21 cellular contexts compared by ENCODE assay signal in genomic region chr3:5267253-5267652, GRCh38.
DNase-seq lines count a peak whose midpoint lies in the region; ATAC-seq, FAIRE-seq and TF ChIP-seq lines count a peak whose summit lies in the region.
"Had no signal": no experiment of that assay in that cellular context is flagged by ENCODE, and none has a peak within 500 bp of the region (broad histone marks: within the 10 kb centered on the region; RNA-seq: fewer than 3 reads in every experiment).

No MANE protein-coding gene starts in this region.

- CTCF ChIA-PET in A549 (lab: Yijun Ruan, JAX) (no interaction called here), H1 (lab: Charles Lee; ENCODE audit: partially characterized antibody) (no interaction called here)

- H3K27ac ChIP-seq in A549 (no peak overlapping the region), VCaP (peak overlapping the region; percentile 84; the same call in 1 of the 2 replicates), H1 (ENCODE audit: low read depth, low read length) (no peak overlapping the region)
- H3K27ac ChIP-seq: 22Rv1; BLaER1 treated with 17β-estradiol and CSF1 and Interleukin-3, amounts not matched to agents 10 nM and 100 nM; C4-2B had no signal

- H3K27me3 ChIP-seq in H1 (replicated peaks in 1 of 4; ENCODE audit: control insufficient read depth in 3 of 4, extremely low read depth in 1 of 4, insufficient read depth in 3 of 4, low read length in 3 of 4), result no peaks in the 10 kb centered on the region
- H3K27me3 ChIP-seq: BLaER1 treated with 17β-estradiol and CSF1 and Interleukin-3, amounts not matched to agents 10 nM and 100 nM had no signal

- no peak for ATAC-seq in A549
- ATAC-seq: CD8-positive, alpha-beta T cell had no signal

- H2BK20ac ChIP-seq in H1 (ENCODE audit: low read length), result no peak overlapping the region

- H3K4me1 ChIP-seq in A549, result no peaks in the 10 kb centered on the region
- H3K4me1 ChIP-seq in H1 (replicated peaks in 1 of 4; ENCODE audit: control insufficient read depth in 3 of 4, insufficient read depth in 4 of 4, low read length in 3 of 4), result no peaks in the 10 kb centered on the region

- no peak overlapping the region for H4K5ac ChIP-seq in H1 (ENCODE audit: insufficient read length, low read depth, low read length)

- H3K79me1 ChIP-seq in H1 (ENCODE audit: low read depth, low read length), result no peaks in the 10 kb centered on the region

- H3K9ac ChIP-seq in H1 (replicated peaks in 1 of 4; ENCODE audit: extremely low read depth in 1 of 4, low read depth in 3 of 4, low read length in 3 of 4), result no peak overlapping the region
- H3K9ac ChIP-seq: BLaER1 treated with 17β-estradiol and CSF1 and Interleukin-3, amounts not matched to agents 10 nM and 100 nM had no signal

- no peak overlapping the region for H3K14ac ChIP-seq in H1 (ENCODE audit: insufficient read length)

- POLR2A ChIA-PET in A549 (lab: Yijun Ruan, JAX), result no interaction called here
- POLR2A ChIA-PET in H1 (lab: Charles Lee; ENCODE audit: partially characterized antibody), result no interaction called here

- no peak overlapping the region for H3K4ac ChIP-seq in H1 (replicated peaks; ENCODE audit: insufficient read length, low read depth, low read length)

- DNase-seq in NCI-H82 (lab: John Stamatoyannopoulos, UW) (peak; percentile 33), NCI-H82 treated with DMSO at 0.1 percent for 48 hours (lab: John Stamatoyannopoulos, UW; ENCODE audit: unreplicated experiment) (no peak), A549 (ENCODE audit: low read depth in 1 of 2, low spot score in 1 of 2) (no peak), H1 (ENCODE audit: low read depth in 1 of 2, low spot score in 2 of 2) (no peak), KG1 (lab: John Stamatoyannopoulos, UW) (no peak), cerebellar cortex (ENCODE audit: low spot score) (no peak)
- no peak for DNase-seq in activated naive CD4-positive, alpha-beta T cell (lab: John Stamatoyannopoulos, UW)
- DNase-seq: AML-193; Caco-2; Calu3; CD4-positive, alpha-beta T cell; CD8-positive, alpha-beta T cell; DMS79 treated with DMSO at 0.1 percent for 48 hours; GF-D8 had no signal

- H2BK5ac ChIP-seq in H1 (ENCODE audit: low read depth, low read length), result no peak overlapping the region

- TF ChIP-seq EP300 in A549 (IDR thresholded peaks at IDR 0.05), result no peak
- TF ChIP-seq EP300 in H1 (IDR thresholded peaks at IDR 0.05; ENCODE audit: borderline replicate concordance in 1 of 2, low read depth in 2 of 2, low read length in 2 of 2), result no peak

- no peak overlapping the region for H2AFZ ChIP-seq in H1 (ENCODE audit: low read length)

- no peak overlapping the region for H2AK5ac ChIP-seq in H1 (ENCODE audit: low read depth, low read length)

- TF ChIP-seq RAD21 in A549 (conservative IDR thresholded peaks at IDR 0.05 in 1 of 2, IDR thresholded peaks at IDR 0.05 in 1 of 2), result no peak
- TF ChIP-seq RAD21 in H1 (IDR thresholded peaks at IDR 0.05 in 1 of 2, conservative IDR thresholded peaks at IDR 0.05 in 1 of 2; ENCODE audit: low read depth in 2 of 2, low read length in 2 of 2), result no peak

- H4K91ac ChIP-seq in H1 (replicated peaks; ENCODE audit: insufficient read length, low read length), result no peak overlapping the region

- no peak overlapping the region for H3K23ac ChIP-seq in H1 (ENCODE audit: insufficient read length)

- no peaks in the 10 kb centered on the region for H4K20me1 ChIP-seq in H1 (replicated peaks in 1 of 2; ENCODE audit: control insufficient read depth in 1 of 2, insufficient read depth in 2 of 2, low read length in 2 of 2)
- H4K20me1 ChIP-seq: BLaER1 treated with 17β-estradiol and CSF1 and Interleukin-3, amounts not matched to agents 10 nM and 100 nM had no signal

- H3K4me3 ChIP-seq in A549 (no peak overlapping the region), H1 (ENCODE audit: extremely low read depth in 1 of 4, insufficient read depth in 2 of 4, low read depth in 3 of 4, low read length in 4 of 4) (no peak overlapping the region)
- H3K4me3 ChIP-seq: BLaER1 treated with 17β-estradiol and CSF1 and Interleukin-3, amounts not matched to agents 10 nM and 100 nM had no signal

- no peak overlapping the region for H2BK15ac ChIP-seq in H1 (ENCODE audit: low read length)

- WGBS in A549 (ENCODE audit: missing lambda C conversion rate), result 30% methylated on average over 2 of the region's 2 CpGs
- 89% methylated on average over 2 of the region's 2 CpGs; no CpG with 5 or more reads in 1 of the 2 experiments for WGBS in H1 (ENCODE audit: extremely low coverage in 1 of 2, insufficient coverage in 1 of 2, insufficient read length in 1 of 2, insufficient replicate concordance in 2 of 2, low coverage in 1 of 2, low lambda C conversion rate in 2 of 2, missing lambda C conversion rate in 1 of 2), 2 experiments

- no peaks in the 10 kb centered on the region for H3K79me2 ChIP-seq in H1 (ENCODE audit: control insufficient read depth in 1 of 2, insufficient read depth in 2 of 2, low read length in 2 of 2)

- no peak overlapping the region for H3K56ac ChIP-seq in H1 (replicated peaks; ENCODE audit: insufficient read length, low read depth, low read length)

- no peaks in the 10 kb centered on the region for H3K9me3 ChIP-seq in A549
- no peaks in the 10 kb centered on the region for H3K9me3 ChIP-seq in H1 (ENCODE audit: insufficient read depth in 2 of 2, low read depth in 1 of 2, low read length in 1 of 2)
- H3K9me3 ChIP-seq: Caco-2 had no signal

- H3K23me2 ChIP-seq in H1 (ENCODE audit: low read depth, low read length), result no peaks in the 10 kb centered on the region

- TF ChIP-seq CTCF in A549 (IDR thresholded peaks at IDR 0.05) (no peak), VCaP (conservative IDR thresholded peaks at IDR 0.05) (no peak), H1 (IDR thresholded peaks at IDR 0.05; ENCODE audit: control extremely low read depth in 1 of 3, insufficient read depth in 1 of 3, low read depth in 1 of 3, low read length in 3 of 3) (no peak)

- TF ChIP-seq POLR2A in A549 (IDR thresholded peaks at IDR 0.05; ENCODE audit: low read length) (no peak), H1 (IDR thresholded peaks at IDR 0.05; ENCODE audit: control extremely low read depth in 1 of 2, low read depth in 2 of 2, low read length in 2 of 2) (no peak)

- H2BK120ac ChIP-seq in H1 (replicated peaks; ENCODE audit: low read depth, low read length), result no peak overlapping the region

- H3K18ac ChIP-seq in H1 (ENCODE audit: extremely low read depth, low read length), result no peak overlapping the region

- no peaks in the 10 kb centered on the region for H3K36me3 ChIP-seq in H1 (ENCODE audit: control insufficient read depth in 2 of 4, insufficient read depth in 4 of 4, low read length in 3 of 4)
- H3K36me3 ChIP-seq: BLaER1 treated with 17β-estradiol and CSF1 and Interleukin-3, amounts not matched to agents 10 nM and 100 nM had no signal

- no peak overlapping the region for H4K8ac ChIP-seq in H1 (ENCODE audit: extremely low read depth, insufficient read depth, low read length)

- FAIRE-seq in A549 (lab: Jason Lieb, UNC), result no peak
- no peak for FAIRE-seq in H1 (lab: Jason Lieb, UNC)
- FAIRE-seq: G401.6, GM12891, GM19239 had no signal

- H3K4me2 ChIP-seq in A549, result no peak overlapping the region
- no peak overlapping the region for H3K4me2 ChIP-seq in H1 (ENCODE audit: insufficient read depth in 1 of 2, low read depth in 2 of 2, low read length in 2 of 2)
- H3K4me2 ChIP-seq: BLaER1 treated with 17β-estradiol and CSF1 and Interleukin-3, amounts not matched to agents 10 nM and 100 nM had no signal

- no peak overlapping the region for H2BK12ac ChIP-seq in H1 (ENCODE audit: low read depth, low read length)

TF ChIP-seq in A549, 52 proteins besides CTCF, POLR2A, EP300 and RAD21:
- TF ChIP-seq MAFK (IDR thresholded peaks at IDR 0.05; ENCODE audit: partially characterized antibody) (peak; percentile 97), JUNB (IDR thresholded peaks at IDR 0.05) (no peak)
- TF ChIP-seq, protein P1, sequence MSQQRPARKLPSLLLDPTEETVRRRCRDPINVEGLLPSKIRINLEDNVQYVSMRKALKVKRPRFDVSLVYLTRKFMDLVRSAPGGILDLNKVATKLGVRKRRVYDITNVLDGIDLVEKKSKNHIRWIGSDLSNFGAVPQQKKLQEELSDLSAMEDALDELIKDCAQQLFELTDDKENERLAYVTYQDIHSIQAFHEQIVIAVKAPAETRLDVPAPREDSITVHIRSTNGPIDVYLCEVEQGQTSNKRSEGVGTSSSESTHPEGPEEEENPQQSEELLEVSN (IDR thresholded peaks at IDR 0.05; ENCODE audit: borderline replicate concordance, low read depth), result no peak
TF ChIP-seq in A549: peak in this region for 1.

TF ChIP-seq in H1, 55 proteins besides CTCF, POLR2A, EP300 and RAD21:
- TF ChIP-seq HDAC2 (IDR thresholded peaks at IDR 0.05; ENCODE audit: borderline replicate concordance in 1 of 2, low read depth in 2 of 2, low read length in 2 of 2) (no peak), SAP30 (IDR thresholded peaks at IDR 0.05; ENCODE audit: insufficient read depth, insufficient replicate concordance, low read length) (no peak), MAFK (IDR thresholded peaks at IDR 0.05; ENCODE audit: low read depth, low read length) (peak; percentile 84)
